In the genomic region with DNA sequence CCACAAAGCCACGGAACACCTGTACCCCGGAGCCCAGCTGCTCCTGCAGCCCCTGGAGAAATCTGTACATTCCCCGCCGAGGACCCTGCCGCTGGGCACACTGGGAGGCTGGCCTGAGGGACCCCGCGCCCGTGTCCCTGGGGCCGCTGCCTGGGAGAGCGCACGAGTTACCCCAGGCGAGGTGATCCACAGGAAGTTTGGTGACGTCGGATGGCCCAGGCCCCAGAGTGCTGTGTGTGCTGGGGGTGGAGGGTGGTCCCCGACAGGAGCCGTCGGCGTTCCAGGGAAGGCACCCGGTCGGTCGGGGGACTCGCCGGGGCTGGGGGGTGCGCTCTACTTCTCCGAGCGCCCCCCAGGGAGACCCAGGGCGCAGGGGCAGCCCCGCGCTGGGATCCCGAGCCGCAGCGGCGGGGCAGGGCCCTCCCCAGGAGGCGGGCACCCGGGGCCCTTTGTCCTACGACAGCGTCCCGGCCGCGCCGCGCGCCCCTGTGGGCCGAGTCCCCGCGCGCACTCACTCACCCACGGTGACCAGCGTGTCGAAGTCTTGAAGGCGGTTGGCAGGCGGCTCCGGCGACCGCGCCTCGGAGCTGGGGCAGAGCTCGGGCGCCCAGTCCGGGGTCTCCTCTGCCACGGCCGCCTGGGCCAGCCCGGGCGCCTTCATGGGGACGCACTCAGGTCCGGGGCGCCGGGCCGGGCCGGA, we compare ENCODE assay signal across 8 cellular contexts.
DNase-seq lines count a peak whose midpoint lies in the region; ATAC-seq, FAIRE-seq and TF ChIP-seq lines count a peak whose summit lies in the region.
"Not testable (repeated sequence)": the region's sequence is repeated elsewhere in the genome, so short reads cannot be mapped to it uniquely, and the experiment has no call there.

No MANE protein-coding gene starts in this region.

- H3K36me3 Mint-ChIP-seq in T-cell: not testable (repeated sequence)

- not testable (repeated sequence) for H2AFZ ChIP-seq in osteoblast (ENCODE audit: low read length)

- not testable (repeated sequence) for TF ChIP-seq EP300 in A549 (IDR thresholded peaks at IDR 0.05)

- not testable (repeated sequence) for FAIRE-seq in A549 (lab: Jason Lieb, UNC)

- H4K20me1 ChIP-seq in osteoblast (ENCODE audit: insufficient read depth, low read length): not testable (repeated sequence)

- not testable (repeated sequence) for H3K9me3 ChIP-seq in A549; osteoblast (ENCODE audit: low read depth, low read length)

- H3K79me2 ChIP-seq in osteoblast (ENCODE audit: insufficient read depth, low read length): not testable (repeated sequence)

- not testable (repeated sequence) for H3K4me1 ChIP-seq in A549; osteoblast (ENCODE audit: insufficient read depth, low read length)

- H3K4me3 Mint-ChIP-seq in T-cell: peak overlapping the region; percentile 55 to 69 (median 59)

- not testable (repeated sequence) for H3K4me1 Mint-ChIP-seq in T-cell

- POLR2A ChIA-PET in A549 (lab: Yijun Ruan, JAX); T-cell (lab: Charles Lee): not testable (repeated sequence)

- not testable (repeated sequence) for H3K4me2 ChIP-seq in A549; osteoblast (ENCODE audit: insufficient read depth, low read length)

- not testable (repeated sequence) for H3K36me3 ChIP-seq in osteoblast (ENCODE audit: insufficient read depth, low read length)

- peak overlapping the region in 1 of 2 donors; percentile 44 for H3K27ac Mint-ChIP-seq in T-cell

- not testable (repeated sequence) for TF ChIP-seq CTCF in A549 (IDR thresholded peaks at IDR 0.05); fibroblast of villous mesenchyme (IDR thresholded peaks at IDR 0.05; ENCODE audit: insufficient read depth, low read depth, low read length); osteoblast (IDR thresholded peaks at IDR 0.05; ENCODE audit: extremely low read depth, low read depth, low read length)

- not testable (repeated sequence) for H3K27me3 ChIP-seq in osteoblast (ENCODE audit: insufficient read depth, low read length)

- TF ChIP-seq POLR2A in A549 (IDR thresholded peaks at IDR 0.05; ENCODE audit: low read length): not testable (repeated sequence)

- H3K9me3 Mint-ChIP-seq in T-cell: not testable (repeated sequence)

- DNase-seq in A549 (ENCODE audit: low read depth in 1 of 2, low spot score in 1 of 2); fibroblast of villous mesenchyme (ENCODE audit: low read depth); osteoblast (ENCODE audit: insufficient read length, low spot score, missing footprints): not testable (repeated sequence)
- peak in 18 of 34 experiments; percentile 0 to 37 (median 13) for DNase-seq in T-cell
- DNase-seq in activated gamma-delta T cell treated with anti-CD3 and anti-CD28 coated beads, Interleukin-2, amount 50 U/mL, for 16 hours (ENCODE audit: low read depth): peak; percentile 12

- TF ChIP-seq RAD21 in A549 (conservative IDR thresholded peaks at IDR 0.05 in 1 of 2, IDR thresholded peaks at IDR 0.05 in 1 of 2): not testable (repeated sequence)

- H3K4me3 ChIP-seq in A549: not testable (repeated sequence)
- H3K4me3 ChIP-seq in fibroblast of villous mesenchyme (ENCODE audit: low read depth, low read length): peak overlapping the region; percentile 49
- peak overlapping the region; percentile 61 for H3K4me3 ChIP-seq in osteoblast (ENCODE audit: insufficient read depth, low read length)

- CTCF ChIA-PET in A549 (lab: Yijun Ruan, JAX); T-cell (lab: Charles Lee): not testable (repeated sequence)

- peak; percentile 58 to 69 for ATAC-seq in A549
- ATAC-seq in GM19023 (IDR thresholded peaks at IDR 0.05; ENCODE audit: unreplicated experiment): peak; percentile 71
- ATAC-seq in HG02678 (IDR thresholded peaks at IDR 0.05; ENCODE audit: unreplicated experiment): peak; percentile 58
- ATAC-seq in HG03565 (IDR thresholded peaks at IDR 0.05; ENCODE audit: unreplicated experiment): peak; percentile 51
- ATAC-seq in T-cell (replicated peaks in 1 of 4): peak; percentile 17 to 63 (median 30)

- not testable (repeated sequence) for H3K27me3 Mint-ChIP-seq in T-cell

- WGBS in A549 (ENCODE audit: missing lambda C conversion rate): no CpG with 5 or more reads among the region's 70 CpGs

- not testable (repeated sequence) for H3K27ac ChIP-seq in A549; osteoblast (ENCODE audit: low read depth, low read length)
